ENCODE assay signal across 18 cellular contexts in genomic region chr1:56185493-56185892, GRCh38.
"Had no signal": no experiment of that assay in that cellular context is flagged by ENCODE, and none has a peak within 500 bp of the region (broad histone marks: within the 10 kb centered on the region; RNA-seq: fewer than 3 reads in every experiment).

No MANE protein-coding gene starts in this region.

- H3K27ac ChIP-seq: colonic mucosa, heart left ventricle, psoas muscle, stomach, thoracic aorta, transverse colon had no signal

- H3K9me3 Mint-ChIP-seq: stimulated activated naive B cell treated with anti-CD40 and anti-IgM and Interleukin-4, amounts not matched to agents 10 μg/mL and 1 μg/mL and 100 μg/mL, for 72 hours had no signal

- H3K4me1 ChIP-seq: colonic mucosa had no signal

- DNase-seq: colonic mucosa; dermis blood vessel endothelial cell; erythroblast; foreskin melanocyte; heart left ventricle; hippocampal formation; mammary epithelial cell; mucosa of descending colon; naive thymus-derived CD8-positive, alpha-beta T cell; psoas muscle; stimulated activated CD4-positive, alpha-beta T cell treated with anti-CD3 and anti-CD28 coated beads, Interleukin-2, amount 100 ng/mL, for 24 hours; stimulated activated CD4-positive, alpha-beta T cell treated with anti-CD3 and anti-CD28 coated beads, Interleukin-4, amount 100 ng/mL, for 4 hours; stimulated activated naive B cell treated with anti-CD40 and anti-IgM and Interleukin-4, amounts not matched to agents 10 μg/mL and 1 μg/mL and 100 μg/mL, for 72 hours; stomach; substantia nigra; transverse colon had no signal

- H3K4me3 Mint-ChIP-seq: naive thymus-derived CD8-positive, alpha-beta T cell; stimulated activated naive B cell treated with anti-CD40 and anti-IgM and Interleukin-4, amounts not matched to agents 10 μg/mL and 1 μg/mL and 100 μg/mL, for 72 hours had no signal

- H3K9me3 ChIP-seq: colonic mucosa, heart left ventricle, mucosa of descending colon, psoas muscle, stomach, thoracic aorta, transverse colon had no signal

- H3K4me1 Mint-ChIP-seq: naive thymus-derived CD8-positive, alpha-beta T cell; stimulated activated naive B cell treated with anti-CD40 and anti-IgM and Interleukin-4, amounts not matched to agents 10 μg/mL and 1 μg/mL and 100 μg/mL, for 72 hours had no signal

- H3K27ac Mint-ChIP-seq: naive thymus-derived CD8-positive, alpha-beta T cell; stimulated activated naive B cell treated with anti-CD40 and anti-IgM and Interleukin-4, amounts not matched to agents 10 μg/mL and 1 μg/mL and 100 μg/mL, for 72 hours had no signal

- H3K36me3 ChIP-seq: colonic mucosa, heart left ventricle, stomach, thoracic aorta, transverse colon had no signal

- H3K27me3 ChIP-seq: colonic mucosa, heart left ventricle, stomach, transverse colon had no signal

- H3K36me3 Mint-ChIP-seq: naive thymus-derived CD8-positive, alpha-beta T cell; stimulated activated naive B cell treated with anti-CD40 and anti-IgM and Interleukin-4, amounts not matched to agents 10 μg/mL and 1 μg/mL and 100 μg/mL, for 72 hours had no signal

- ATAC-seq: heart left ventricle; mucosa of descending colon; naive thymus-derived CD8-positive, alpha-beta T cell; psoas muscle; sciatic nerve; stimulated activated naive B cell treated with anti-CD40 and anti-IgM and Interleukin-4, amounts not matched to agents 10 μg/mL and 1 μg/mL and 100 μg/mL, for 72 hours had no signal

- H3K27me3 Mint-ChIP-seq: naive thymus-derived CD8-positive, alpha-beta T cell; stimulated activated naive B cell treated with anti-CD40 and anti-IgM and Interleukin-4, amounts not matched to agents 10 μg/mL and 1 μg/mL and 100 μg/mL, for 72 hours had no signal

- H3K4me3 ChIP-seq: colonic mucosa, heart left ventricle, mucosa of descending colon, psoas muscle, stomach, thoracic aorta, transverse colon had no signal
